Comparison of ENCODE assay signal across 26 cellular contexts in genomic region chr19:16360738-16361137, GRCh38. TPM values are rescaled to one million over a fixed set of nuclear protein-coding genes. Genes with fewer than 3 reads are reported as not detected.
DNase-seq lines count a peak whose midpoint lies in the region; ATAC-seq and TF ChIP-seq lines count a peak whose summit lies in the region.
"Had no signal": no experiment of that assay in that cellular context is flagged by ENCODE, and none has a peak within 500 bp of the region (broad histone marks: within the 10 kb centered on the region; RNA-seq: fewer than 3 reads in every experiment).

No MANE protein-coding gene starts in this region.

- H3K9ac ChIP-seq in adipocyte (ENCODE audit: low read length): peak overlapping the region; percentile 31

- no peak for TF ChIP-seq CTCF in CD4-positive, alpha-beta T cell (IDR thresholded peaks at IDR 0.05)
- TF ChIP-seq CTCF in nephron progenitor cell (IDR thresholded peaks at IDR 0.05) (no peak), heart left ventricle (IDR thresholded peaks at IDR 0.05) (no peak)

- peaks cover 2% of the 10 kb centered on the region for H3K27me3 Mint-ChIP-seq in T-helper 2 cell treated with Interferon-gamma antibody and Interleukin-4, amounts not matched to agents 5 μg/mL and 100 μg/mL, for 36 hours (ENCODE audit: low read depth)
- H3K27me3 Mint-ChIP-seq in CD4-positive, alpha-beta T cell: no peaks in the 10 kb centered on the region
- no peaks in the 10 kb centered on the region for H3K27me3 Mint-ChIP-seq in nephron progenitor cell (ENCODE audit: low read depth, poor library complexity)
- H3K27me3 Mint-ChIP-seq: central memory CD8-positive, alpha-beta T cell; stimulated activated naive B cell treated with anti-CD40 and anti-IgM and Interleukin-4, amounts not matched to agents 10 μg/mL and 1 μg/mL and 100 μg/mL, for 72 hours had no signal

- ATAC-seq in CD4-positive, alpha-beta T cell (ENCODE audit: poor library complexity): no peak
- no peak for ATAC-seq in heart left ventricle
- ATAC-seq: Panc1; stimulated activated naive B cell treated with anti-CD40 and anti-IgM and Interleukin-4, amounts not matched to agents 10 μg/mL and 1 μg/mL and 100 μg/mL, for 72 hours had no signal

- H3K36me3 ChIP-seq in adipocyte (ENCODE audit: control insufficient read depth, insufficient read depth, low read length, severe bottlenecking) (peaks cover 7% of the 10 kb centered on the region), heart left ventricle (peaks cover 0 to 21% (median 14%) of the 10 kb centered on the region in 9 donors)
- H3K36me3 ChIP-seq: uterus had no signal

- H3K9me3 ChIP-seq in CD4-positive, alpha-beta T cell (ENCODE audit: control insufficient read depth, low read length): no peaks in the 10 kb centered on the region
- H3K9me3 ChIP-seq in adipocyte (ENCODE audit: control insufficient read depth, low read length): no peaks in the 10 kb centered on the region
- no peaks in the 10 kb centered on the region for H3K9me3 ChIP-seq in heart left ventricle
- H3K9me3 ChIP-seq: left lung, MG63, uterus had no signal

- no peak for DNase-seq in T-helper 2 cell treated with Interferon-gamma antibody and Interleukin-4, amounts not matched to agents 5 μg/mL and 100 μg/mL, for 36 hours (ENCODE audit: low spot score)
- DNase-seq in T-helper 2 cell: no peak
- no peak for DNase-seq in CD4-positive, alpha-beta T cell
- no peak for DNase-seq in adipocyte (ENCODE audit: low read depth)
- no peak for DNase-seq in nephron progenitor cell
- DNase-seq in heart left ventricle: no peak
- DNase-seq in NCI-H226: no peak
- no peak for DNase-seq in HK-2 (ENCODE audit: unreplicated experiment)
- DNase-seq: activated CD4-positive, CD25-positive, alpha-beta regulatory T cell treated with anti-CD3 and anti-CD28 coated beads, Interleukin-2, amount 50 U/mL, for 72 hours; activated naive CD8-positive, alpha-beta T cell treated with anti-CD3 and anti-CD28 coated beads for 36 hours; DMS153; H9; KBM-7; MG63; NCI-H2029; NCI-H526; SHP77 treated with DMSO at 0.1 percent for 48 hours; stimulated activated CD4-positive, alpha-beta T cell treated with anti-CD3 and anti-CD28 coated beads, Interleukin-15, amount 100 ng/mL, for 24 hours; stimulated activated naive B cell treated with anti-CD40 and anti-IgM and Interleukin-4, amounts not matched to agents 10 μg/mL and 1 μg/mL and 100 μg/mL, for 72 hours; SW 1271; uterus had no signal

- peaks cover 75% of the 10 kb centered on the region for H3K4me1 Mint-ChIP-seq in T-helper 2 cell treated with Interferon-gamma antibody and Interleukin-4, amounts not matched to agents 5 μg/mL and 100 μg/mL, for 36 hours (ENCODE audit: low read depth)
- peaks cover 82% of the 10 kb centered on the region for H3K4me1 Mint-ChIP-seq in CD4-positive, alpha-beta T cell (ENCODE audit: low read depth)
- H3K4me1 Mint-ChIP-seq in nephron progenitor cell: peaks cover 51% of the 10 kb centered on the region

- H3K4me1 ChIP-seq in adipocyte (ENCODE audit: control insufficient read depth, insufficient read depth, low read length): peaks cover 16% of the 10 kb centered on the region
- H3K4me1 ChIP-seq in heart left ventricle: peaks cover 3 to 58% (median 9%) of the 10 kb centered on the region in 12 donors
- H3K4me1 ChIP-seq: uterus had no signal

- H3K27ac ChIP-seq in CD4-positive, alpha-beta T cell (ENCODE audit: low read depth, low read length): peak overlapping the region; percentile 14
- no peak overlapping the region for H3K27ac ChIP-seq in heart left ventricle
- H3K27ac ChIP-seq: 22Rv1, uterus had no signal

- POLR2A ChIA-PET in CD4-positive, alpha-beta T cell (lab: Charles Lee): interaction anchor here (0.7 to 32.3 kb wide), 5 partner anchors 9 to 73 kb away, joined by 3 to 3819 read pairs (median 5); partner anchors contain the start of gene KLF2

- WGBS in heart left ventricle, 4 donors: 79 to 87% (median 82%) methylated on average over 10 of the region's 10 CpGs

- TF ChIP-seq POLR2A in heart left ventricle (IDR thresholded peaks at IDR 0.05): no peak

- no peaks in the 10 kb centered on the region for H3K9me3 Mint-ChIP-seq in T-helper 2 cell treated with Interferon-gamma antibody and Interleukin-4, amounts not matched to agents 5 μg/mL and 100 μg/mL, for 36 hours
- no peaks in the 10 kb centered on the region for H3K9me3 Mint-ChIP-seq in CD4-positive, alpha-beta T cell
- no peaks in the 10 kb centered on the region for H3K9me3 Mint-ChIP-seq in nephron progenitor cell
- H3K9me3 Mint-ChIP-seq: activated naive CD8-positive, alpha-beta T cell treated with anti-CD3 and anti-CD28 coated beads for 36 hours; central memory CD8-positive, alpha-beta T cell; dendritic cell treated with granulocyte-macrophage colony-stimulating factor and Interleukin-4, amounts not matched to agents 40 ng/mL and 50 ng/mL, for 4 days; H9 had no signal

- H3K36me3 Mint-ChIP-seq in T-helper 2 cell treated with Interferon-gamma antibody and Interleukin-4, amounts not matched to agents 5 μg/mL and 100 μg/mL, for 36 hours (ENCODE audit: low read depth): peaks cover 50% of the 10 kb centered on the region
- H3K36me3 Mint-ChIP-seq in CD4-positive, alpha-beta T cell (ENCODE audit: low read depth): no peaks in the 10 kb centered on the region
- H3K36me3 Mint-ChIP-seq in nephron progenitor cell (ENCODE audit: low read depth): peaks cover 29% of the 10 kb centered on the region

- H3K4me3 Mint-ChIP-seq in T-helper 2 cell treated with Interferon-gamma antibody and Interleukin-4, amounts not matched to agents 5 μg/mL and 100 μg/mL, for 36 hours: peak overlapping the region; percentile 66
- H3K4me3 Mint-ChIP-seq in CD4-positive, alpha-beta T cell: peak overlapping the region; percentile 67
- no peak overlapping the region for H3K4me3 Mint-ChIP-seq in nephron progenitor cell
- H3K4me3 Mint-ChIP-seq: activated naive CD8-positive, alpha-beta T cell treated with anti-CD3 and anti-CD28 coated beads for 36 hours; central memory CD8-positive, alpha-beta T cell; dendritic cell treated with granulocyte-macrophage colony-stimulating factor and Interleukin-4, amounts not matched to agents 40 ng/mL and 50 ng/mL, for 4 days; H9; stimulated activated naive B cell treated with anti-CD40 and anti-IgM and Interleukin-4, amounts not matched to agents 10 μg/mL and 1 μg/mL and 100 μg/mL, for 72 hours had no signal

- intact Hi-C loops in CD4-positive, alpha-beta T cell (cut with DNase I, micrococcal nuclease): no loop called here
- intact Hi-C loops in heart left ventricle (cut with DNase I): no loop called here

- H3K4me3 ChIP-seq in adipocyte (ENCODE audit: low read length) (no peak overlapping the region), heart left ventricle (no peak overlapping the region)
- H3K4me3 ChIP-seq: left lung, MG63, uterus had no signal

- no peaks in the 10 kb centered on the region for H3K27me3 ChIP-seq in CD4-positive, alpha-beta T cell (ENCODE audit: control insufficient read depth, insufficient read depth, low read length)
- H3K27me3 ChIP-seq in adipocyte (replicated peaks; ENCODE audit: control insufficient read depth, insufficient read depth, low read length) (no peaks in the 10 kb centered on the region), heart left ventricle (no peaks in the 10 kb centered on the region)
- H3K27me3 ChIP-seq: left lung, MG63, uterus had no signal

- CTCF ChIA-PET in CD4-positive, alpha-beta T cell (lab: Charles Lee): interaction anchor here (1.0 to 1.5 kb wide), 3 partner anchors 19 to 26 kb away, joined by 3 to 8 read pairs (median 5); no protein-coding TSS in a partner anchor

- peak overlapping the region; percentile 82 for H3K27ac Mint-ChIP-seq in T-helper 2 cell treated with Interferon-gamma antibody and Interleukin-4, amounts not matched to agents 5 μg/mL and 100 μg/mL, for 36 hours
- no peak overlapping the region for H3K27ac Mint-ChIP-seq in CD4-positive, alpha-beta T cell
- peak overlapping the region; percentile 86 for H3K27ac Mint-ChIP-seq in nephron progenitor cell
- H3K27ac Mint-ChIP-seq: activated naive CD8-positive, alpha-beta T cell treated with anti-CD3 and anti-CD28 coated beads for 36 hours; dendritic cell treated with granulocyte-macrophage colony-stimulating factor and Interleukin-4, amounts not matched to agents 40 ng/mL and 50 ng/mL, for 4 days; stimulated activated naive B cell treated with anti-CD40 and anti-IgM and Interleukin-4, amounts not matched to agents 10 μg/mL and 1 μg/mL and 100 μg/mL, for 72 hours had no signal

RNA-seq across cellular contexts. Expression of gene KLF2, which starts 36.1 kb away (rescaled TPM):
- total RNA-seq in CD4-positive, alpha-beta T cell: 1,000 to 10,000 TPM; 1,201 to 1,291 TPM
- total RNA-seq in heart left ventricle: 10 to 100 TPM; 28.0 to 87.2 (median 45.0) TPM
- polyA plus RNA-seq in heart left ventricle: 10 to 100 TPM; 14.4 to 24.2 TPM

Comparison
In these comparisons a context has a peak if more than half of its experiments do, and no peak if none do; other contexts are left out.
1. RNA of gene KLF2, which starts 36.1 kb away (total RNA-seq): 1,201 to 1,291 TPM in CD4-positive, alpha-beta T cell; 28.0 to 87.2 TPM in heart left ventricle; every median in the first group is over 10 times any median in the second.